Comparison of ENCODE assay signal across 17 cellular contexts in genomic region chr13:113625965-113626661, GRCh38. TPM values are rescaled to one million over a fixed set of nuclear protein-coding genes. Genes with fewer than 3 reads are reported as not detected.
DNase-seq lines count a peak whose midpoint lies in the region; ATAC-seq, FAIRE-seq and TF ChIP-seq lines count a peak whose summit lies in the region.
"Had no signal": no experiment of that assay in that cellular context is flagged by ENCODE, and none has a peak within 500 bp of the region (broad histone marks: within the 10 kb centered on the region; RNA-seq: fewer than 3 reads in every experiment).

No MANE protein-coding gene starts in this region.

- peak; percentile 54 for DNase-seq in A172 (ENCODE audit: low spot score)
- DNase-seq in GM23338 (ENCODE audit: low spot score), result no peak
- DNase-seq in astrocyte of the hippocampus (ENCODE audit: low read depth, low spot score), result peak; percentile 57
- peak; percentile 29 for DNase-seq in kidney
- DNase-seq in D341Med (ENCODE audit: low spot score), result no peak
- no peak for DNase-seq in NCI-H748 (lab: John Stamatoyannopoulos, UW; ENCODE audit: unreplicated experiment)
- DNase-seq: activated CD8-positive, alpha-beta memory T cell treated with anti-CD3 and anti-CD28 coated beads, Interleukin-2, amount 50 U/mL, for 4 hours; DMS79; NCI-H1930; occipital lobe had no signal

- H3F3A ChIP-seq in GM23338 (replicated peaks; ENCODE audit: low read depth), result peaks cover 11% of the 10 kb centered on the region; the same call in 1 of the 2 replicates

- no peaks in the 10 kb centered on the region for H3K9me2 ChIP-seq in GM23338 (ENCODE audit: insufficient read depth)

- intact Hi-C loops in kidney (cut with DNase I), result no loop called here

- no peak overlapping the region for H2AFZ ChIP-seq in GM23338
- H2AFZ ChIP-seq: hepatocyte had no signal

- H3K4me1 Mint-ChIP-seq in GM23338, result peaks cover 7% of the 10 kb centered on the region

- H3K27me3 Mint-ChIP-seq in GM23338 (ENCODE audit: insufficient read depth, low read depth, poor library complexity), result peaks cover 22% of the 10 kb centered on the region

- no peak overlapping the region for H3K4me3 Mint-ChIP-seq in GM23338
- H3K4me3 Mint-ChIP-seq: WTC11 had no signal

- TF ChIP-seq CTCF in GM23338 (conservative IDR thresholded peaks at IDR 0.05; ENCODE audit: low read depth in 2 of 2) (no peak), kidney (IDR thresholded peaks at IDR 0.05; ENCODE audit: borderline replicate concordance, extremely low read depth, insufficient read depth) (no peak)

- H4K20me1 ChIP-seq in GM23338 (replicated peaks; ENCODE audit: insufficient read depth), result no peaks in the 10 kb centered on the region; the same call in 1 of the 2 replicates

- no peaks in the 10 kb centered on the region; the same call in 1 of the 2 replicates for H3K36me3 ChIP-seq in GM23338 (ENCODE audit: insufficient read depth)
- H3K36me3 ChIP-seq in kidney (ENCODE audit: control insufficient read depth in 1 of 2, insufficient read depth in 2 of 2, low read length in 2 of 2), result peaks cover 4 to 7% of the 10 kb centered on the region in 2 donors

- peaks cover 35% of the 10 kb centered on the region for H3K79me2 ChIP-seq in GM23338 (replicated peaks; ENCODE audit: insufficient read depth)

- peak overlapping the region in 1 of 2 donors; percentile 34 for H3K9ac ChIP-seq in kidney (ENCODE audit: low read length in 2 of 2)

- no peaks in the 10 kb centered on the region for H3K27me3 ChIP-seq in GM23338 (ENCODE audit: insufficient read depth)
- H3K27me3 ChIP-seq: hepatocyte had no signal

- peaks cover 69% of the 10 kb centered on the region for H3K36me3 Mint-ChIP-seq in GM23338 (ENCODE audit: low read depth)

- no peak overlapping the region for H3K4me2 ChIP-seq in GM23338
- H3K4me2 ChIP-seq: hepatocyte had no signal

- H3K27ac ChIP-seq in GM23338 (ENCODE audit: low read depth), result no peak overlapping the region
- no peak overlapping the region for H3K27ac ChIP-seq in kidney (ENCODE audit: low read depth in 2 of 2, low read length in 2 of 2)
- H3K27ac ChIP-seq: hepatocyte had no signal

- ATAC-seq in GM23338, result no peak
- no peak for ATAC-seq in GM19035 (IDR thresholded peaks at IDR 0.05; ENCODE audit: unreplicated experiment)
- ATAC-seq in GM21515 (IDR thresholded peaks at IDR 0.05; ENCODE audit: unreplicated experiment), result no peak
- ATAC-seq: K562, WTC11 had no signal

- H3K9me3 ChIP-seq in kidney (ENCODE audit: control insufficient read depth in 1 of 2, low read length in 2 of 2), result no peaks in the 10 kb centered on the region

- H3K4me3 ChIP-seq in GM23338 (no peak overlapping the region), kidney (ENCODE audit: low read length in 2 of 2) (no peak overlapping the region)
- H3K4me3 ChIP-seq: hepatocyte, K562 had no signal

- H3K27ac Mint-ChIP-seq in GM23338, result peak overlapping the region; percentile 40; the same call in 1 of the 2 replicates

- peaks cover 19% of the 10 kb centered on the region for H3K9me3 Mint-ChIP-seq in GM23338

- H3K4me1 ChIP-seq in GM23338 (ENCODE audit: insufficient read depth) (no peaks in the 10 kb centered on the region), kidney (ENCODE audit: control insufficient read depth in 1 of 2, insufficient read depth in 1 of 2, low read depth in 1 of 2, low read length in 2 of 2) (no peaks in the 10 kb centered on the region)

- FAIRE-seq in kidney (lab: Jason Lieb, UNC), result no peak
- FAIRE-seq: K562 had no signal

TF ChIP-seq in GM23338, 12 proteins besides CTCF, POLR2A, EP300 and RAD21 (continues in another document):
- no peak for TF ChIP-seq EZH2 (IDR thresholded peaks at IDR 0.05; ENCODE audit: low read depth, unreplicated experiment)
- no peak for TF ChIP-seq POLR2AphosphoS5 (IDR thresholded peaks at IDR 0.05; ENCODE audit: low read depth)
- TF ChIP-seq JUNB (IDR thresholded peaks at IDR 0.05; ENCODE audit: unreplicated experiment), result no peak
- no peak for TF ChIP-seq ZNF331 (CRISPR knock-in tag; IDR thresholded peaks at IDR 0.05; ENCODE audit: low read depth)
- TF ChIP-seq STAT1 (IDR thresholded peaks at IDR 0.05; ENCODE audit: unreplicated experiment), result no peak
- TF ChIP-seq EZH2phosphoT487 (IDR thresholded peaks at IDR 0.05; ENCODE audit: unreplicated experiment), result no peak
- no peak for TF ChIP-seq NANOG (IDR thresholded peaks at IDR 0.05; ENCODE audit: borderline replicate concordance)
- TF ChIP-seq ZNF462 (CRISPR knock-in tag; IDR thresholded peaks at IDR 0.05), result no peak

RNA-seq across cellular contexts. Expression of gene ATP4B, which starts 31.9 kb away (rescaled TPM):
- not detected in 2 replicates for total RNA-seq in A172 (2014; rRNA removed; shearing (Covaris generic))
- not detected in 2 replicates for total RNA-seq in GM23338 (2014; rRNA removed; shearing (Covaris generic))
- polyA plus RNA-seq in GM23338 (2016; fragmentation: Nextera tagmentation; extraction: Ambion mirVana) (not detected in 2 replicates), kidney (ENCODE audit: insufficient read depth, low read depth, low replicate concordance) (0.45 TPM)
- 0.16 TPM for total RNA-seq in kidney
- total RNA-seq: K562, lower leg skin, occipital lobe, urinary bladder, WTC11 had no signal
- polyA plus RNA-seq: K562, urinary bladder had no signal

RNA-seq across cellular contexts. Expression of gene GRK1, which starts 40.9 kb away (rescaled TPM):
- total RNA-seq in A172 (2014; rRNA removed; shearing (Covaris generic)), result not detected in 2 replicates
- total RNA-seq in GM23338 (2014; rRNA removed; shearing (Covaris generic)), result 0.27 TPM in 1 of 2 replicates, not detected in the other
- polyA plus RNA-seq in GM23338 (2016; fragmentation: Nextera tagmentation; extraction: Ambion mirVana), result not detected in 2 replicates
- not detected for total RNA-seq in kidney
- polyA plus RNA-seq in kidney (ENCODE audit: insufficient read depth, low read depth, low replicate concordance), result not detected
- total RNA-seq: lower leg skin, occipital lobe had no signal
- polyA plus RNA-seq: hepatocyte, K562 had no signal

RNA-seq across cellular contexts. Expression of gene TFDP1, which starts 41.6 kb away (rescaled TPM):
- 129 and 162 TPM in 2 replicates for total RNA-seq in A172 (2014; rRNA removed; shearing (Covaris generic))
- total RNA-seq in GM23338 (2014; rRNA removed; shearing (Covaris generic)), result 80.0 and 92.0 TPM in 2 replicates
- polyA plus RNA-seq in GM23338 (2016; fragmentation: Nextera tagmentation; extraction: Ambion mirVana), result 40.2 and 42.9 TPM in 2 replicates
- total RNA-seq in kidney, result 46.9 TPM
- 33.8 TPM for polyA plus RNA-seq in kidney (ENCODE audit: insufficient read depth, low read depth, low replicate concordance)

Comparison
In these comparisons a context has a peak if more than half of its experiments do, and no peak if none do; other contexts are left out.
1. DNase-seq: peak in A172 (single experiment), astrocyte of the hippocampus (single experiment) and kidney (single experiment); none in GM23338 (single experiment), D341Med (single experiment) and NCI-H748 (single experiment).